ENCODE assay signal across 23 cellular contexts in genomic region chr20:1995531-1996310, GRCh38. TPM values are rescaled to one million over a fixed set of nuclear protein-coding genes. Genes with fewer than 3 reads are reported as not detected.
"Had no signal": no experiment of that assay in that cellular context is flagged by ENCODE, and none has a peak within 500 bp of the region (broad histone marks: within the 10 kb centered on the region; RNA-seq: fewer than 3 reads in every experiment).

No MANE protein-coding gene starts in this region.

- H3K4me1 Mint-ChIP-seq: IgD-negative memory B cell had no signal

- H3K4me3 ChIP-seq: K562 had no signal

- H3K27ac Mint-ChIP-seq: IgD-negative memory B cell had no signal

- H3K9me3 Mint-ChIP-seq: IgD-negative memory B cell had no signal

- H3K36me3 Mint-ChIP-seq: IgD-negative memory B cell had no signal

- DNase-seq: Kasumi-1, MM.1S, NCI-H1092 treated with DMSO at 0.1 percent for 48 hours, NCI-H1436, NCI-H187, NCI-H2029, NCI-H2081 treated with DMSO at 0.1 percent for 48 hours, NCI-H2171, NCI-H226, NCI-H446, NCI-H510A, NCI-H524 treated with DMSO at 0.1 percent for 48 hours, NCI-H69, NCI-H774, SHP77, SK-N-SH, SW 1271 had no signal

- FAIRE-seq: HTR-8/SVneo, K562, RCC 7860 had no signal

- H3K4me3 Mint-ChIP-seq: IgD-negative memory B cell had no signal

- ATAC-seq: K562 had no signal

RNA-seq across cellular contexts. Expression of gene PDYN, which starts 1.9 kb away (rescaled TPM):
- total RNA-seq: K562, M059J, SK-MEL-5 had no signal
